ENCODE assay signal across 1 cellular context in the genomic region with DNA sequence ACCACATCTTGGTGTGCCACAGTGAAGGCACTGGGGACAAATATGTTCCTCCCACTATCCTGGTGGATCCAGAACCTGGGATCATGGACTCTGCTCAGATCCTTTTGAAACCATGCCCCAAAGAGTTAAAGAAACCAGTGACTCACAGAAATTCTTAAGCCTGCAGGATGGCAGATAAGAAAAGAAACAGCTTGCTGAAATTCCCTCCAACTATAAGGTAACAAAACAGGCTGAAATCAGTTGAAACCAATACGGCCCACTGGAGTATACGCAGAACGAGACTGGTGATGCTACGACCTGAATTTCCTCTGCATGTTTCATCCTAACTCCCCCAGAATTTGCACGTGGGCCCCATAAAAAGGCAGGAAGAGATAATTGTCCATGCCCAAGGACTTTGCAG.
TF ChIP-seq lines count a peak whose summit lies in the region.

No MANE protein-coding gene starts in this region.

TF ChIP-seq in HepG2, 621 proteins besides CTCF, POLR2A, EP300 and RAD21:
- TF ChIP-seq ZNF549 (CRISPR knock-in tag; IDR thresholded peaks at IDR 0.05) = no peak
- no peak for TF ChIP-seq ZNF616 (CRISPR knock-in tag; IDR thresholded peaks at IDR 0.05; ENCODE audit: low read depth)
- no peak for TF ChIP-seq MED1 (CRISPR knock-in tag; IDR thresholded peaks at IDR 0.05)
- TF ChIP-seq ZBTB42 (CRISPR knock-in tag; IDR thresholded peaks at IDR 0.05) = no peak
- TF ChIP-seq NCOA5 (CRISPR knock-in tag; IDR thresholded peaks at IDR 0.05) = no peak
- TF ChIP-seq SMAD1 (CRISPR knock-in tag; IDR thresholded peaks at IDR 0.05; ENCODE audit: borderline replicate concordance, low read depth) = no peak
- TF ChIP-seq ZFX (CRISPR knock-in tag; IDR thresholded peaks at IDR 0.05; ENCODE audit: low read depth) = no peak
- no peak for TF ChIP-seq LCORL (IDR thresholded peaks at IDR 0.05)
- TF ChIP-seq LCORL (CRISPR knock-in tag; IDR thresholded peaks at IDR 0.05) = no peak
- TF ChIP-seq ZNF589 (CRISPR knock-in tag; conservative IDR thresholded peaks at IDR 0.05) = no peak
- no peak for TF ChIP-seq MAF1 (CRISPR knock-in tag; IDR thresholded peaks at IDR 0.05; ENCODE audit: borderline replicate concordance)
- TF ChIP-seq ZSCAN20 (CRISPR knock-in tag; IDR thresholded peaks at IDR 0.05; ENCODE audit: borderline replicate concordance) = no peak
